8 cellular contexts compared by ENCODE assay signal in the genomic region with DNA sequence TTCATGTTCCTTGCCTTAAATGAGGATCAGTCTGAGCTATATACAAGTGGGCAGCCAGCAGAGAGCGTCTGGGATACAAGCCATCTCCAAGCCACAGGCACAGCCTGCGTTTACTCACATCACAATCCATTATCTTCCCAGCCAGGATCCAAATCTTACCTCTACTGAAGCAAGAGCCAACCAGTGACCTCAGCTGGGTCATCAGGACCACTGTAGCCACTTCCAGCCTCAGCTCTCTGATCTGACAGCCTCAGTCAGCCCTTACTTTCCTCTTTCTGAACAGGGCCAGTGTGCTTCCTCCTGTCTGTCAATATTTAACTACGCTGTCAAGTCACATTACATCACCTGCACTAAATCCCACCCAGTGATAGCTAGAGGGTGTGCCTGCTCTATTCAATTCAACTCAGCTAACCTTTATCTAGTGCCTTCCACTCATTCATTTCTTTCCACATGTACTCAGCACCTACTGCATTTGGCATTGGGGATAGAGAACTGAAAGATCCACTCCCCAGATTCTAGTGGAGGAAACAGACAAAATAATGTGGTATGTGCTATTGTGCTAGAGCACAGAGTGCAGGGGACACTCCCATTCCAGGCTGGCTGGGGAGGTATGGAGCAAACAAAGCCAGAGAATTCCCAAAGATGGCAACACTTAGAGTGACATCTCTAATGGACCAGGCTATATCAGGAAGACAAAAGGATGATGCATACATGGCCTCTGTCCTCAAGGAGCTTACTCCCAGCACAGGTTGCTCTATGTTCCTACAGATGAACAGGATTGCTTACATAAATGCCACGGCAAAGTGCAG.
DNase-seq lines count a peak whose midpoint lies in the region; ATAC-seq and TF ChIP-seq lines count a peak whose summit lies in the region.

No MANE protein-coding gene starts in this region.

- in situ Hi-C loops in GM18951 (cut with MboI; ENCODE audit: low sequenced_read_pairs, unreplicated experiment): no loop called here
- in situ Hi-C loops in GM13976 (cut with MboI; ENCODE audit: low sequenced_read_pairs, unreplicated experiment): no loop called here

- H3K4me3 Mint-ChIP-seq in activated naive CD8-positive, alpha-beta T cell treated with anti-CD3 and anti-CD28 coated beads for 36 hours: no peak overlapping the region

- H3K4me1 Mint-ChIP-seq in activated naive CD8-positive, alpha-beta T cell treated with anti-CD3 and anti-CD28 coated beads for 36 hours: no peaks in the 10 kb centered on the region

- peak; percentile 65 for TF ChIP-seq POLR2A in GM18951 (IDR thresholded peaks at IDR 0.05; ENCODE audit: extremely low read depth, insufficient read depth, insufficient read length)

- 49 to 68% methylated on average over 4 of the region's 4 CpGs for WGBS in lung, 2 donors

- TF ChIP-seq CTCF in lung (IDR thresholded peaks at IDR 0.05; ENCODE audit: control extremely low read depth, extremely low read depth) (no peak), GM13976 (IDR thresholded peaks at IDR 0.05; ENCODE audit: borderline replicate concordance, control extremely low read depth, extremely low read depth, insufficient read depth, missing control alignments) (no peak)

- no peaks in the 10 kb centered on the region for H3K27me3 ChIP-seq in lung (ENCODE audit: control insufficient read depth, insufficient read depth)

- no peak overlapping the region for H3K4me3 ChIP-seq in lung

- H3K36me3 ChIP-seq in lung (ENCODE audit: control insufficient read depth in 2 of 2, insufficient read depth in 2 of 2, low read length in 2 of 2): no peaks in the 10 kb centered on the region

- H3K9me3 Mint-ChIP-seq in activated naive CD8-positive, alpha-beta T cell treated with anti-CD3 and anti-CD28 coated beads for 36 hours: no peaks in the 10 kb centered on the region

- no peaks in the 10 kb centered on the region for H3K9me3 ChIP-seq in lung (ENCODE audit: control insufficient read depth in 2 of 2, insufficient read depth in 1 of 2, low read length in 1 of 2)

- H3K4me1 ChIP-seq in lung (ENCODE audit: control insufficient read depth in 2 of 2, insufficient read depth in 2 of 2, low read length in 2 of 2): peaks cover 2 to 11% of the 10 kb centered on the region in 2 donors

- H3K36me3 Mint-ChIP-seq in activated naive CD8-positive, alpha-beta T cell treated with anti-CD3 and anti-CD28 coated beads for 36 hours: no peaks in the 10 kb centered on the region

- no peak overlapping the region for H3K27ac Mint-ChIP-seq in activated naive CD8-positive, alpha-beta T cell treated with anti-CD3 and anti-CD28 coated beads for 36 hours

- peak overlapping the region in 1 of 2 donors; percentile 40 for H3K27ac ChIP-seq in lung (ENCODE audit: low read depth in 1 of 2, low read length in 1 of 2)

- peak; percentile 81 for ATAC-seq in HG03045 (IDR thresholded peaks at IDR 0.05; ENCODE audit: unreplicated experiment)
- peak; percentile 35 for ATAC-seq in lung (ENCODE audit: insufficient read depth, low FRiP score)

- no peaks in the 10 kb centered on the region for H3K27me3 Mint-ChIP-seq in activated naive CD8-positive, alpha-beta T cell treated with anti-CD3 and anti-CD28 coated beads for 36 hours

- peak; percentile 2 for DNase-seq in RPMI7951 (ENCODE audit: low read depth)
- DNase-seq in lung (ENCODE audit: low spot score): no peak
- no peak for DNase-seq in GM13976 (ENCODE audit: low spot score)
- DNase-seq in activated naive CD8-positive, alpha-beta T cell treated with anti-CD3 and anti-CD28 coated beads for 36 hours: no peak
- DNase-seq in stimulated activated CD4-positive, alpha-beta T cell treated with anti-CD3 and anti-CD28 coated beads, Interleukin-12 subunit alpha, Interleukin-12 subunit beta, amount 100 ng/mL, for 4 hours: no peak
- no peak for DNase-seq in activated T-cell treated with anti-CD3 and anti-CD28 coated beads, Interleukin-2, amount 50 U/mL, for 1 hour
